1 cellular context compared by ENCODE assay signal in genomic region chr12:92543359-92543758, GRCh38.
TF ChIP-seq lines count a peak whose summit lies in the region.

No MANE protein-coding gene starts in this region.

TF ChIP-seq in HepG2, 621 proteins besides CTCF, POLR2A, EP300 and RAD21 (continued from another document and continues in another):
- TF ChIP-seq AHDC1 (CRISPR knock-in tag; IDR thresholded peaks at IDR 0.05; ENCODE audit: borderline replicate concordance): peak; percentile 58; the same call in 1 of the 2 replicates
- TF ChIP-seq ZNF296 (CRISPR knock-in tag; conservative IDR thresholded peaks at IDR 0.05): no peak
- peak; percentile 22; the same call in 1 of the 2 replicates for TF ChIP-seq ARID5B (CRISPR knock-in tag; IDR thresholded peaks at IDR 0.05)
- TF ChIP-seq ZNF138 (CRISPR knock-in tag; IDR thresholded peaks at IDR 0.05; ENCODE audit: low read depth): no peak
- 0 out of 2 replicates have a peak, but pooled peaks have one; percentile 20 for TF ChIP-seq GATAD2A (CRISPR knock-in tag; IDR thresholded peaks at IDR 0.05)
- TF ChIP-seq ZNF274 (CRISPR knock-in tag; IDR thresholded peaks at IDR 0.05): no peak
- TF ChIP-seq PAXIP1 (CRISPR knock-in tag; conservative IDR thresholded peaks at IDR 0.05): peak; percentile 46; the same call in 1 of the 2 replicates
- no peak for TF ChIP-seq CBFB (CRISPR knock-in tag; IDR thresholded peaks at IDR 0.05)
- peak; percentile 50; the same call in 1 of the 2 replicates for TF ChIP-seq PATZ1 (CRISPR knock-in tag; IDR thresholded peaks at IDR 0.05)
- peak; percentile 50; the same call in 1 of the 2 replicates for TF ChIP-seq ESRRA (CRISPR knock-in tag; IDR thresholded peaks at IDR 0.05; ENCODE audit: low read depth)
- no peak for TF ChIP-seq BRD4 (CRISPR knock-in tag; IDR thresholded peaks at IDR 0.05)
- no peak for TF ChIP-seq KLF16 (CRISPR knock-in tag; IDR thresholded peaks at IDR 0.05)
- TF ChIP-seq, protein P1, sequence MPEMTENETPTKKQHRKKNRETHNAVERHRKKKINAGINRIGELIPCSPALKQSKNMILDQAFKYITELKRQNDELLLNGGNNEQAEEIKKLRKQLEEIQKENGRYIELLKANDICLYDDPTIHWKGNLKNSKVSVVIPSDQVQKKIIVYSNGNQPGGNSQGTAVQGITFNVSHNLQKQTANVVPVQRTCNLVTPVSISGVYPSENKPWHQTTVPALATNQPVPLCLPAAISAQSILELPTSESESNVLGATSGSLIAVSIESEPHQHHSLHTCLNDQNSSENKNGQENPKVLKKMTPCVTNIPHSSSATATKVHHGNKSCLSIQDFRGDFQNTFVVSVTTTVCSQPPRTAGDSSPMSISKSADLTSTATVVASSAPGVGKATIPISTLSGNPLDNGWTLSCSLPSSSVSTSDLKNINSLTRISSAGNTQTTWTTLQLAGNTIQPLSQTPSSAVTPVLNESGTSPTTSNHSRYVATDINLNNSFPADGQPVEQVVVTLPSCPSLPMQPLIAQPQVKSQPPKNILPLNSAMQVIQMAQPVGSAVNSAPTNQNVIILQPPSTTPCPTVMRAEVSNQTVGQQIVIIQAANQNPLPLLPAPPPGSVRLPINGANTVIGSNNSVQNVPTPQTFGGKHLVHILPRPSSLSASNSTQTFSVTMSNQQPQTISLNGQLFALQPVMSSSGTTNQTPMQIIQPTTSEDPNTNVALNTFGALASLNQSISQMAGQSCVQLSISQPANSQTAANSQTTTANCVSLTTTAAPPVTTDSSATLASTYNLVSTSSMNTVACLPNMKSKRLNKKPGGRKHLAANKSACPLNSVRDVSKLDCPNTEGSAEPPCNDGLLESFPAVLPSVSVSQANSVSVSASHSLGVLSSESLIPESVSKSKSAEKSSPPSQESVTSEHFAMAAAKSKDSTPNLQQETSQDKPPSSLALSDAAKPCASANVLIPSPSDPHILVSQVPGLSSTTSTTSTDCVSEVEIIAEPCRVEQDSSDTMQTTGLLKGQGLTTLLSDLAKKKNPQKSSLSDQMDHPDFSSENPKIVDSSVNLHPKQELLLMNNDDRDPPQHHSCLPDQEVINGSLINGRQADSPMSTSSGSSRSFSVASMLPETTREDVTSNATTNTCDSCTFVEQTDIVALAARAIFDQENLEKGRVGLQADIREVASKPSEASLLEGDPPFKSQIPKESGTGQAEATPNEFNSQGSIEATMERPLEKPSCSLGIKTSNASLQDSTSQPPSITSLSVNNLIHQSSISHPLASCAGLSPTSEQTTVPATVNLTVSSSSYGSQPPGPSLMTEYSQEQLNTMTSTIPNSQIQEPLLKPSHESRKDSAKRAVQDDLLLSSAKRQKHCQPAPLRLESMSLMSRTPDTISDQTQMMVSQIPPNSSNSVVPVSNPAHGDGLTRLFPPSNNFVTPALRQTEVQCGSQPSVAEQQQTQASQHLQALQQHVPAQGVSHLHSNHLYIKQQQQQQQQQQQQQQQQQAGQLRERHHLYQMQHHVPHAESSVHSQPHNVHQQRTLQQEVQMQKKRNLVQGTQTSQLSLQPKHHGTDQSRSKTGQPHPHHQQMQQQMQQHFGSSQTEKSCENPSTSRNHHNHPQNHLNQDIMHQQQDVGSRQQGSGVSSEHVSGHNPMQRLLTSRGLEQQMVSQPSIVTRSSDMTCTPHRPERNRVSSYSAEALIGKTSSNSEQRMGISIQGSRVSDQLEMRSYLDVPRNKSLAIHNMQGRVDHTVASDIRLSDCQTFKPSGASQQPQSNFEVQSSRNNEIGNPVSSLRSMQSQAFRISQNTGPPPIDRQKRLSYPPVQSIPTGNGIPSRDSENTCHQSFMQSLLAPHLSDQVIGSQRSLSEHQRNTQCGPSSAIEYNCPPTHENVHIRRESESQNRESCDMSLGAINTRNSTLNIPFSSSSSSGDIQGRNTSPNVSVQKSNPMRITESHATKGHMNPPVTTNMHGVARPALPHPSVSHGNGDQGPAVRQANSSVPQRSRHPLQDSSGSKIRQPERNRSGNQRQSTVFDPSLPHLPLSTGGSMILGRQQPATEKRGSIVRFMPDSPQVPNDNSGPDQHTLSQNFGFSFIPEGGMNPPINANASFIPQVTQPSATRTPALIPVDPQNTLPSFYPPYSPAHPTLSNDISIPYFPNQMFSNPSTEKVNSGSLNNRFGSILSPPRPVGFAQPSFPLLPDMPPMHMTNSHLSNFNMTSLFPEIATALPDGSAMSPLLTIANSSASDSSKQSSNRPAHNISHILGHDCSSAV (CRISPR knock-in tag; IDR thresholded peaks at IDR 0.05; ENCODE audit: borderline replicate concordance): no peak
- no peak for TF ChIP-seq ZNF253 (CRISPR knock-in tag; IDR thresholded peaks at IDR 0.05; ENCODE audit: borderline replicate concordance)
- TF ChIP-seq ZKSCAN8 (CRISPR knock-in tag; IDR thresholded peaks at IDR 0.05; ENCODE audit: borderline replicate concordance): no peak
- TF ChIP-seq, protein P2, sequence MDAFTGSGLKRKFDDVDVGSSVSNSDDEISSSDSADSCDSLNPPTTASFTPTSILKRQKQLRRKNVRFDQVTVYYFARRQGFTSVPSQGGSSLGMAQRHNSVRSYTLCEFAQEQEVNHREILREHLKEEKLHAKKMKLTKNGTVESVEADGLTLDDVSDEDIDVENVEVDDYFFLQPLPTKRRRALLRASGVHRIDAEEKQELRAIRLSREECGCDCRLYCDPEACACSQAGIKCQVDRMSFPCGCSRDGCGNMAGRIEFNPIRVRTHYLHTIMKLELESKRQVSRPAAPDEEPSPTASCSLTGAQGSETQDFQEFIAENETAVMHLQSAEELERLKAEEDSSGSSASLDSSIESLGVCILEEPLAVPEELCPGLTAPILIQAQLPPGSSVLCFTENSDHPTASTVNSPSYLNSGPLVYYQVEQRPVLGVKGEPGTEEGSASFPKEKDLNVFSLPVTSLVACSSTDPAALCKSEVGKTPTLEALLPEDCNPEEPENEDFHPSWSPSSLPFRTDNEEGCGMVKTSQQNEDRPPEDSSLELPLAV (CRISPR knock-in tag; conservative IDR thresholded peaks at IDR 0.05; ENCODE audit: low read depth): no peak
- no peak for TF ChIP-seq SIX1 (CRISPR knock-in tag; IDR thresholded peaks at IDR 0.05; ENCODE audit: borderline replicate concordance)
- TF ChIP-seq ZNF160 (CRISPR knock-in tag; IDR thresholded peaks at IDR 0.05): no peak
